ENCODE assay signal across 23 cellular contexts in the genomic region with DNA sequence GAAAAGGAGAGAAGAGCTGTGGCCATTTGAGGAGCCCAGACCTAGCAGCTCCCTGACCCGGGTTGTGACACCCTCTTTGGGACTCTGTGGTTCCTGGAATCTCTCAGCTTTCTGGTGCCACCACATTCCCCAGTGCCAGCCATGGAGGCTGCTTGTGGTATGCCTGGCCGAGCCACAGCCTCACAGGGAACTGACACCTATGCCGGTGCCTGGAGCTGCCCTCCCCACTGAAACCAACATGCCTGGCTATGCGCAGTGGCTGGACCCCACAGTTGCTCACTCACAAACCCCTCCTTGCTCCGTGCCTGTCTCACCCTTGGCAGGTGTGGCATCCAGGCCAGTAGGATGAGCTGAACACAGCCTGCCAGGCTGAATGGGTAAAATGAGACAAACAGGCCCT.
"Had no signal": no experiment of that assay in that cellular context is flagged by ENCODE, and none has a peak within 500 bp of the region (broad histone marks: within the 10 kb centered on the region; RNA-seq: fewer than 3 reads in every experiment).

No MANE protein-coding gene starts in this region.

- H3K4me3 ChIP-seq: colonic mucosa, esophagus squamous epithelium, lower lobe of right lung, prostate gland, right atrium auricular region, sigmoid colon, suprapubic skin, transverse colon had no signal

- H3K27me3 ChIP-seq: colonic mucosa, esophagus squamous epithelium, right atrium auricular region, sigmoid colon, suprapubic skin, transverse colon had no signal

- H3K27ac ChIP-seq: colonic mucosa, esophagus squamous epithelium, lower lobe of right lung, parathyroid adenoma, prostate gland, right atrium auricular region, sigmoid colon, suprapubic skin, transverse colon had no signal

- DNase-seq: central memory CD4-positive, alpha-beta T cell; colonic mucosa; effector CD8-positive, alpha-beta T cell; erythroblast; esophagus squamous epithelium; foreskin melanocyte; glutamatergic neuron; hypothalamus; immature natural killer cell; islet precursor cell; left ventricle myocardium superior; lower lobe of right lung; sigmoid colon; stimulated activated naive CD4-positive, alpha-beta T cell; stimulated activated naive CD8-positive, alpha-beta T cell treated with anti-CD3 and anti-CD28 coated beads, Interleukin-15, amount 100 ng/mL, for 72 hours; transverse colon had no signal

- H3K4me1 ChIP-seq: colonic mucosa, esophagus squamous epithelium, lower lobe of right lung, parathyroid adenoma, prostate gland, right atrium auricular region, sigmoid colon, suprapubic skin, transverse colon had no signal

- H3K36me3 Mint-ChIP-seq: immature natural killer cell; natural killer cell treated with Interleukin-12 subunit alpha and Interleukin-12 subunit beta and Interleukin-15 and Interleukin-18, amount 100 ng/mL, for 72 hours had no signal

- H3K27me3 Mint-ChIP-seq: dendritic cell treated with granulocyte-macrophage colony-stimulating factor and Interleukin-4, amounts not matched to agents 40 ng/mL and 50 ng/mL, for 4 days; natural killer cell treated with Interleukin-12 subunit alpha and Interleukin-12 subunit beta and Interleukin-15 and Interleukin-18, amount 100 ng/mL, for 72 hours; stimulated activated naive CD8-positive, alpha-beta T cell treated with anti-CD3 and anti-CD28 coated beads, Interleukin-15, amount 100 ng/mL, for 72 hours had no signal

- H3K36me3 ChIP-seq: colonic mucosa, esophagus squamous epithelium, lower lobe of right lung, prostate gland, right atrium auricular region, sigmoid colon, suprapubic skin, transverse colon had no signal

- ATAC-seq: left ventricle myocardium superior had no signal

- H3K4me3 Mint-ChIP-seq: dendritic cell treated with granulocyte-macrophage colony-stimulating factor and Interleukin-4, amounts not matched to agents 40 ng/mL and 50 ng/mL, for 4 days; immature natural killer cell; natural killer cell treated with Interleukin-12 subunit alpha and Interleukin-12 subunit beta and Interleukin-15 and Interleukin-18, amount 100 ng/mL, for 72 hours; neural crest cell; stimulated activated naive CD8-positive, alpha-beta T cell treated with anti-CD3 and anti-CD28 coated beads, Interleukin-15, amount 100 ng/mL, for 72 hours had no signal

- H3K27ac Mint-ChIP-seq: dendritic cell treated with granulocyte-macrophage colony-stimulating factor and Interleukin-4, amounts not matched to agents 40 ng/mL and 50 ng/mL, for 4 days; immature natural killer cell; natural killer cell treated with Interleukin-12 subunit alpha and Interleukin-12 subunit beta and Interleukin-15 and Interleukin-18, amount 100 ng/mL, for 72 hours had no signal

- H3K4me1 Mint-ChIP-seq: immature natural killer cell; neural crest cell; stimulated activated naive CD8-positive, alpha-beta T cell treated with anti-CD3 and anti-CD28 coated beads, Interleukin-15, amount 100 ng/mL, for 72 hours had no signal

- H3K9me3 ChIP-seq: colonic mucosa, lower lobe of right lung, prostate gland, right atrium auricular region, sigmoid colon, suprapubic skin, transverse colon had no signal

- H3K9me3 Mint-ChIP-seq: dendritic cell treated with granulocyte-macrophage colony-stimulating factor and Interleukin-4, amounts not matched to agents 40 ng/mL and 50 ng/mL, for 4 days; immature natural killer cell; natural killer cell treated with Interleukin-12 subunit alpha and Interleukin-12 subunit beta and Interleukin-15 and Interleukin-18, amount 100 ng/mL, for 72 hours; neural crest cell had no signal
